1 cellular context compared by ENCODE assay signal in the genomic region with DNA sequence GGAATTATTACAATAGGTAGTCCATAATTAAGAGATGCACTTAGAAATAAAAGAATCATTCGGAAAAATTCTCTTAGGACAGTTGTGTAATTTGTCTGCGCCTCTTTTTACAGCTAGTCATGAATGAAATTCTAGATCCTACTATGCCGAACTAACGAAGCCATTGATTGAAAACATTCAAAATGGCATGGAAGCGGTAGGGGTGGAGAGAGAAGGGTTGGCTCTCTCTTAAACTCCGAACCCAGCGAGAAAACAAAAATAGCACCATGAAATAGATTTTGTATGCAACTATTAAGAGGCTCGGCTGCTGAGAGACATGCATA.
TF ChIP-seq lines count a peak whose summit lies in the region.

No MANE protein-coding gene starts in this region.

TF ChIP-seq in GM12878, 131 proteins besides CTCF, POLR2A, EP300 and RAD21 (continued from another document):
- TF ChIP-seq, protein P1, sequence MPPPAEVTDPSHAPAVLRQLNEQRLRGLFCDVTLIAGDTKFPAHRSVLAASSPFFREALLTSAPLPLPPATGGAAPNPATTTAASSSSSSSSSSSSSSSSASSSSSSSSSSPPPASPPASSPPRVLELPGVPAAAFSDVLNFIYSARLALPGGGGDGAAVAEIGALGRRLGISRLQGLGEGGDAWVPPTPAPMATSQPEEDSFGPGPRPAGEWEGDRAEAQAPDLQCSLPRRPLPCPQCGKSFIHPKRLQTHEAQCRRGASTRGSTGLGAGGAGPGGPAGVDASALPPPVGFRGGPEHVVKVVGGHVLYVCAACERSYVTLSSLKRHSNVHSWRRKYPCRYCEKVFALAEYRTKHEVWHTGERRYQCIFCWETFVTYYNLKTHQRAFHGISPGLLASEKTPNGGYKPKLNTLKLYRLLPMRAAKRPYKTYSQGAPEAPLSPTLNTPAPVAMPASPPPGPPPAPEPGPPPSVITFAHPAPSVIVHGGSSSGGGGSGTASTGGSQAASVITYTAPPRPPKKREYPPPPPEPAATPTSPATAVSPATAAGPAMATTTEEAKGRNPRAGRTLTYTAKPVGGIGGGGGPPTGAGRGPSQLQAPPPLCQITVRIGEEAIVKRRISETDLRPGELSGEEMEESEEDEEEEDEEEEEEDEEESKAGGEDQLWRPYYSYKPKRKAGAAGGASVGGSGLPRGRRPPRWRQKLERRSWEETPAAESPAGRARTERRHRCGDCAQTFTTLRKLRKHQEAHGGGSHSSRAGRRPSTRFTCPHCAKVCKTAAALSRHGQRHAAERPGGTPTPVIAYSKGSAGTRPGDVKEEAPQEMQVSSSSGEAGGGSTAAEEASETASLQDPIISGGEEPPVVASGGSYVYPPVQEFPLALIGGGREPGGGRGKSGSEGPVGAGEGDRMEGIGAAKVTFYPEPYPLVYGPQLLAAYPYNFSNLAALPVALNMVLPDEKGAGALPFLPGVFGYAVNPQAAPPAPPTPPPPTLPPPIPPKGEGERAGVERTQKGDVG (CRISPR knock-in tag; IDR thresholded peaks at IDR 0.05) = no peak
- no peak for TF ChIP-seq TARDBP (IDR thresholded peaks at IDR 0.05; ENCODE audit: borderline replicate concordance)
- TF ChIP-seq, protein P2, sequence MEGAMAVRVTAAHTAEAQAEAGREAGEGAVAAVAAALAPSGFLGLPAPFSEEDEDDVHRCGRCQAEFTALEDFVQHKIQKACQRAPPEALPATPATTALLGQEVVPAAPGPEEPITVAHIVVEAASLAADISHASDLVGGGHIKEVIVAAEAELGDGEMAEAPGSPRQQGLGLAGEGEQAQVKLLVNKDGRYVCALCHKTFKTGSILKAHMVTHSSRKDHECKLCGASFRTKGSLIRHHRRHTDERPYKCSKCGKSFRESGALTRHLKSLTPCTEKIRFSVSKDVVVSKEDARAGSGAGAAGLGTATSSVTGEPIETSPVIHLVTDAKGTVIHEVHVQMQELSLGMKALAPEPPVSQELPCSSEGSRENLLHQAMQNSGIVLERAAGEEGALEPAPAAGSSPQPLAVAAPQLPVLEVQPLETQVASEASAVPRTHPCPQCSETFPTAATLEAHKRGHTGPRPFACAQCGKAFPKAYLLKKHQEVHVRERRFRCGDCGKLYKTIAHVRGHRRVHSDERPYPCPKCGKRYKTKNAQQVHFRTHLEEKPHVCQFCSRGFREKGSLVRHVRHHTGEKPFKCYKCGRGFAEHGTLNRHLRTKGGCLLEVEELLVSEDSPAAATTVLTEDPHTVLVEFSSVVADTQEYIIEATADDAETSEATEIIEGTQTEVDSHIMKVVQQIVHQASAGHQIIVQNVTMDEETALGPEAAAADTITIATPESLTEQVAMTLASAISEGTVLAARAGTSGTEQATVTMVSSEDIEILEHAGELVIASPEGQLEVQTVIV (IDR thresholded peaks at IDR 0.05; ENCODE audit: borderline replicate concordance, partially characterized antibody) = no peak
- TF ChIP-seq PML (IDR thresholded peaks at IDR 0.05; ENCODE audit: low read length) = no peak
- TF ChIP-seq ZBED1 (IDR thresholded peaks at IDR 0.05; ENCODE audit: borderline replicate concordance) = no peak
- no peak for TF ChIP-seq NFIC (IDR thresholded peaks at IDR 0.05; ENCODE audit: low read depth, low read length)
- TF ChIP-seq JUND (IDR thresholded peaks at IDR 0.05; ENCODE audit: low read depth, low read length) = no peak
- TF ChIP-seq PAX5 (IDR thresholded peaks at IDR 0.05; ENCODE audit: borderline replicate concordance, low read depth, low read length) = no peak
- no peak for TF ChIP-seq POU2F2 (IDR thresholded peaks at IDR 0.05; ENCODE audit: borderline replicate concordance, low read depth, low read length)
